14 cellular contexts compared by ENCODE assay signal in genomic region chr21:36718951-36719501, GRCh38. TPM values are rescaled to one million over a fixed set of nuclear protein-coding genes. Genes with fewer than 3 reads are reported as not detected.
A peak's percentile ranks its signal among the peaks of the same experiment; 100 is the strongest.
DNase-seq lines count a peak whose midpoint lies in the region; ATAC-seq, FAIRE-seq and TF ChIP-seq lines count a peak whose summit lies in the region.
"Had no signal": no experiment of that assay in that cellular context is flagged by ENCODE, and none has a peak within 500 bp of the region (broad histone marks: within the 10 kb centered on the region; RNA-seq: fewer than 3 reads in every experiment).

No MANE protein-coding gene starts in this region.

- H2BK5ac ChIP-seq in IMR-90 (ENCODE audit: low read depth, low read length, poor library complexity, severe bottlenecking): no peak overlapping the region

- no peak overlapping the region for H3K56ac ChIP-seq in IMR-90 (ENCODE audit: extremely low read depth, insufficient read depth, low read length)

- TF ChIP-seq POLR2A in IMR-90 (IDR thresholded peaks at IDR 0.05; ENCODE audit: low read depth, low read length): no peak
- TF ChIP-seq POLR2A in K562 (conservative IDR thresholded peaks at IDR 0.05): no peak

- intact Hi-C loops in IMR-90 (cut with micrococcal nuclease): no loop called here
- intact Hi-C loops in K562 (cut with micrococcal nuclease): no loop called here

- H4K8ac ChIP-seq in IMR-90 (ENCODE audit: low read depth in 2 of 2, low read length in 2 of 2): no peak overlapping the region

- POLR2A ChIA-PET in IMR-90 (lab: Charles Lee; ENCODE audit: unreplicated experiment): no interaction called here
- POLR2A ChIA-PET in K562 (lab: Yijun Ruan, JAX): interaction anchor here (0.6 to 1.1 kb wide), 2 partner anchors 9 to 1394 kb away, joined by 3 to 4 read pairs; no protein-coding TSS in a partner anchor

- no peak for ATAC-seq in IMR-90 (ENCODE audit: low read depth)
- ATAC-seq in K562: peak; percentile 94
- ATAC-seq in GM18868 (IDR thresholded peaks at IDR 0.05; ENCODE audit: unreplicated experiment): no peak
- ATAC-seq in GM18870 (IDR thresholded peaks at IDR 0.05; ENCODE audit: unreplicated experiment): no peak
- ATAC-seq: activated CD8-positive, alpha-beta T cell treated with anti-CD3 and anti-CD28 coated beads for 36 hours; activated naive CD4-positive, alpha-beta T cell treated with anti-CD3 and anti-CD28 coated beads, Interleukin-2, amount 50 U/mL, for 72 hours had no signal

- in situ Hi-C loops in IMR-90 (cut with MboI; ENCODE audit: low sequenced_read_pairs) (no loop called here), K562 (cut with MboI) (no loop called here)

- 0 out of 2 replicates have a peak, but pooled peaks cover 2% of the 10 kb centered on the region for H3K9me1 ChIP-seq in IMR-90 (ENCODE audit: insufficient read depth, low read length)
- no peaks in the 10 kb centered on the region for H3K9me1 ChIP-seq in K562 (ENCODE audit: control insufficient read depth, insufficient read depth, low read length)

- no peak overlapping the region for H3K27ac Mint-ChIP-seq in type B pancreatic cell
- H3K27ac Mint-ChIP-seq: activated CD8-positive, alpha-beta T cell treated with anti-CD3 and anti-CD28 coated beads for 36 hours; activated naive CD4-positive, alpha-beta T cell treated with anti-CD3 and anti-CD28 coated beads, Interleukin-2, amount 50 U/mL, for 72 hours; CD8-positive, alpha-beta memory T cell; mesothelial cell of epicardium had no signal

- no peak overlapping the region for H3K4me3 ChIP-seq in IMR-90 (ENCODE audit: insufficient read depth, low read depth, low read length)
- no peak overlapping the region for H3K4me3 ChIP-seq in K562
- H3K4me3 ChIP-seq in small intestine (ENCODE audit: low read depth in 1 of 2, low read length in 2 of 2): peak overlapping the region in 1 of 2 donors; percentile 16

- BruUV-seq in IMR-90 (replicated peaks; lab: Mats Ljungman, UMichigan) (no TSS peak), K562 (replicated peaks; lab: Mats Ljungman, UMichigan) (no TSS peak)

- H3K36me3 ChIP-seq in IMR-90 (ENCODE audit: control insufficient read depth, insufficient read depth, low read length) (no peaks in the 10 kb centered on the region), K562 (ENCODE audit: control insufficient read depth, insufficient read depth, low read length) (no peaks in the 10 kb centered on the region), small intestine (ENCODE audit: control insufficient read depth in 2 of 2, insufficient read depth in 2 of 2, low read length in 2 of 2) (no peaks in the 10 kb centered on the region)

- no peak overlapping the region for H4K91ac ChIP-seq in IMR-90 (ENCODE audit: insufficient read depth, low read depth, low read length)

- no peak overlapping the region for H2BK20ac ChIP-seq in IMR-90 (ENCODE audit: low read depth, low read length)

- H3K18ac ChIP-seq in IMR-90 (ENCODE audit: low read depth, low read length): no peak overlapping the region

- no peaks in the 10 kb centered on the region for H3K4me1 ChIP-seq in IMR-90 (ENCODE audit: control insufficient read depth, insufficient read depth, low read length)
- peaks cover 5 to 13% of the 10 kb centered on the region in 2 experiments; a peak in 4 of 5 replicates for H3K4me1 ChIP-seq in K562 (replicated peaks in 1 of 2; ENCODE audit: control insufficient read depth in 2 of 2, insufficient read depth in 2 of 2, low read length in 2 of 2)
- H3K4me1 ChIP-seq in small intestine (ENCODE audit: control insufficient read depth in 2 of 2, insufficient read depth in 1 of 2, low read depth in 1 of 2, low read length in 1 of 2): peaks cover 0 to 2% of the 10 kb centered on the region in 2 donors

- no peaks in the 10 kb centered on the region for H3K9me3 ChIP-seq in IMR-90 (ENCODE audit: control insufficient read depth, insufficient read depth, low read length)
- H3K9me3 ChIP-seq in K562 (replicated peaks; ENCODE audit: control insufficient read depth, insufficient read depth, low read depth, low read length): no peaks in the 10 kb centered on the region
- no peaks in the 10 kb centered on the region for H3K9me3 ChIP-seq in small intestine (ENCODE audit: control insufficient read depth, low read depth)

- H3K79me2 ChIP-seq in K562 (ENCODE audit: control insufficient read depth, insufficient read depth, low read length): no peaks in the 10 kb centered on the region

- no peaks in the 10 kb centered on the region for H3K4me1 Mint-ChIP-seq in type B pancreatic cell (ENCODE audit: unreplicated experiment)
- H3K4me1 Mint-ChIP-seq: CD8-positive, alpha-beta memory T cell; mesothelial cell of epicardium had no signal

- H3K23ac ChIP-seq in IMR-90 (ENCODE audit: low read depth, low read length): no peak overlapping the region

- no peak overlapping the region for H4K5ac ChIP-seq in IMR-90 (ENCODE audit: low read depth, low read length)

- 84% methylated on average over 15 of the region's 18 CpGs; no CpG with 5 or more reads in 1 of the 2 experiments for WGBS in IMR-90 (ENCODE audit: extremely low coverage in 2 of 2, insufficient read length in 1 of 2), 2 experiments
- 6% methylated on average over 18 of the region's 18 CpGs for WGBS in K562 (ENCODE audit: insufficient coverage, low coverage, missing lambda C conversion rate)
- WGBS in small intestine, 3 donors: 19 to 64% (median 39%) methylated on average over 18 of the region's 18 CpGs

- no peak overlapping the region for H3K4me2 ChIP-seq in IMR-90 (ENCODE audit: low read depth, low read length)
- H3K4me2 ChIP-seq in K562 (ENCODE audit: insufficient read depth, low read length): peak overlapping the region; percentile 21; the same call in 1 of the 2 replicates

- TF ChIP-seq CTCF in IMR-90 (conservative IDR thresholded peaks at IDR 0.05; ENCODE audit: low read depth, low read length) (no peak), K562 (IDR thresholded peaks at IDR 0.05 in 2 of 3, conservative IDR thresholded peaks at IDR 0.05 in 1 of 3; ENCODE audit: insufficient read depth in 2 of 3, low read depth in 1 of 3, low read length in 3 of 3) (no peak), type B pancreatic cell (conservative IDR thresholded peaks at IDR 0.05) (no peak)

- no peaks in the 10 kb centered on the region; a peak in 1 of 4 replicates for H3K79me1 ChIP-seq in IMR-90 (ENCODE audit: low read depth in 1 of 2, low read length in 2 of 2)

- no peak overlapping the region for H2BK15ac ChIP-seq in IMR-90 (ENCODE audit: low read depth, low read length)

- no peaks in the 10 kb centered on the region for H3K36me3 Mint-ChIP-seq in type B pancreatic cell
- H3K36me3 Mint-ChIP-seq: activated naive CD4-positive, alpha-beta T cell treated with anti-CD3 and anti-CD28 coated beads, Interleukin-2, amount 50 U/mL, for 72 hours; CD8-positive, alpha-beta memory T cell; mesothelial cell of epicardium had no signal

- peaks cover 81% of the 10 kb centered on the region for H3K27me3 Mint-ChIP-seq in type B pancreatic cell

- H3K14ac ChIP-seq in IMR-90 (replicated peaks; ENCODE audit: low read depth, low read length): no peak overlapping the region

- H3K4ac ChIP-seq in IMR-90 (ENCODE audit: low read depth, low read length): no peak overlapping the region

- FAIRE-seq in K562 (lab: Jason Lieb, UNC) (peak; percentile 42), small intestine (lab: Jason Lieb, UNC) (no peak)

- TF ChIP-seq EP300 in K562 (IDR thresholded peaks at IDR 0.05; ENCODE audit: low read length): no peak

- H2AK5ac ChIP-seq in IMR-90 (ENCODE audit: low read depth, low read length): no peak overlapping the region

- no peak overlapping the region for H3K4me3 Mint-ChIP-seq in type B pancreatic cell
- H3K4me3 Mint-ChIP-seq: activated CD8-positive, alpha-beta T cell treated with anti-CD3 and anti-CD28 coated beads for 36 hours; CD8-positive, alpha-beta memory T cell; mesothelial cell of epicardium had no signal

- no peak overlapping the region for H2BK120ac ChIP-seq in IMR-90 (ENCODE audit: low read depth, low read length)

- H2AFZ ChIP-seq in IMR-90 (replicated peaks; ENCODE audit: low read length, poor library complexity) (peak overlapping the region; percentile 26), K562 (ENCODE audit: low read depth, low read length) (peak overlapping the region; percentile 73)

- H3K27ac ChIP-seq in IMR-90 (ENCODE audit: insufficient read depth, low read length) (no peak overlapping the region), K562 (ENCODE audit: extremely low read depth, low read depth, low read length) (no peak overlapping the region), small intestine (ENCODE audit: low read depth in 1 of 2, low read length in 1 of 2) (peak overlapping the region; percentile 95 to 96)

- no peaks in the 10 kb centered on the region for H4K20me1 ChIP-seq in IMR-90 (ENCODE audit: insufficient read depth, low read length)
- H4K20me1 ChIP-seq in K562 (replicated peaks; ENCODE audit: control insufficient read depth, insufficient read depth, low read length): no peaks in the 10 kb centered on the region

- H3K9me3 Mint-ChIP-seq in type B pancreatic cell: no peaks in the 10 kb centered on the region
- H3K9me3 Mint-ChIP-seq: activated CD8-positive, alpha-beta T cell treated with anti-CD3 and anti-CD28 coated beads for 36 hours; activated naive CD4-positive, alpha-beta T cell treated with anti-CD3 and anti-CD28 coated beads, Interleukin-2, amount 50 U/mL, for 72 hours; CD8-positive, alpha-beta memory T cell had no signal

- H3K27me3 ChIP-seq in IMR-90 (ENCODE audit: control insufficient read depth, insufficient read depth, low read length): peaks cover 63% of the 10 kb centered on the region
- peaks cover 46 to 56% of the 10 kb centered on the region in 2 experiments for H3K27me3 ChIP-seq in K562 (ENCODE audit: control insufficient read depth in 2 of 2, insufficient read depth in 2 of 2, low read length in 2 of 2)
- H3K27me3 ChIP-seq in small intestine (ENCODE audit: control insufficient read depth in 2 of 2, insufficient read depth in 2 of 2, low read length in 2 of 2): peaks cover 0 to 14% of the 10 kb centered on the region in 2 donors

- TF ChIP-seq RAD21 in IMR-90 (IDR thresholded peaks at IDR 0.05; ENCODE audit: low read length) (no peak), K562 (CRISPR knock-in tag; conservative IDR thresholded peaks at IDR 0.05 in 1 of 2, IDR thresholded peaks at IDR 0.05 in 1 of 2) (no peak)

- CTCF ChIA-PET in IMR-90 (lab: Yijun Ruan, JAX) (no interaction called here), K562 (lab: Yijun Ruan, JAX; ENCODE audit: low intra/inter-chr PET ratio) (no interaction called here)

- H2AK9ac ChIP-seq in IMR-90 (replicated peaks; ENCODE audit: low read depth, low read length, poor library complexity): peak overlapping the region; percentile 3

- H3K9ac ChIP-seq in IMR-90 (ENCODE audit: low read depth, low read length) (no peak overlapping the region), K562 (ENCODE audit: insufficient read depth in 1 of 2, low read depth in 2 of 2, low read length in 2 of 2) (peak overlapping the region in 1 of 2 experiments; percentile 81; a peak in 2 of 4 replicates)

- DNase-seq in IMR-90 (no peak), K562 (ENCODE audit: extremely low read depth in 1 of 4, low spot score in 3 of 4) (peak in 2 of 4 experiments; percentile 56 to 68), kidney tubule cell (ENCODE audit: low spot score) (peak; percentile 70), small intestine (peak; percentile 86), SKM-1 (lab: John Stamatoyannopoulos, UW; ENCODE audit: unreplicated experiment) (no peak), type B pancreatic cell (ENCODE audit: extremely low spot score, unreplicated experiment) (no peak)
- DNase-seq: activated CD8-positive, alpha-beta T cell treated with anti-CD3 and anti-CD28 coated beads for 36 hours; cortex of kidney; NCI-H1105 had no signal

- dilution Hi-C loops in IMR-90 (cut with HindIII; ENCODE audit: low sequenced_read_pairs, unreplicated experiment): no loop called here

RNA-seq across cellular contexts. Expression of gene SIM2, which starts 20.1 kb away (rescaled TPM):
- total RNA-seq in IMR-90 (2012; rRNA removed) (1.9 and 2.2 TPM in 2 replicates), K562 (2014; rRNA removed) (not detected in 2 replicates), K562 (2014; rRNA removed; fragmentation: Illumina TruSeq; extraction: Trizol) (not detected in 2 replicates), K562 (2015; rRNA removed; fragmentation: Illumina TruSeq; extraction: Trizol) (not detected in 2 replicates), K562 (2021) (0.11 TPM in 2 replicates), type B pancreatic cell (ENCODE audit: low replicate concordance) (0.50 and 14.8 TPM in 2 replicates)
- polyA plus RNA-seq in IMR-90 (2012; rRNA removed) (7.5 and 7.9 TPM in 2 replicates), K562 (2011; rRNA removed) (not detected in 2 replicates), K562 (2014; fragmentation: Illumina TruSeq; extraction: Trizol) (not detected in 2 replicates), K562 (2014; fragmentation: Nextera tagmentation; extraction: Ambion mirVana) (under 1 TPM; 0.07 to 0.08 TPM), K562 (2014; rRNA removed) (not detected in 2 replicates), small intestine (under 1 TPM in 1 of 3 donors, not detected in 2; 0.04 TPM)
- polyA plus RNA-seq in IMR-90 (2012; cell fraction: cytosol; rRNA removed): 7.5 and 8.7 TPM in 2 replicates
- 22.1 and 26.1 TPM in 2 replicates for polyA plus RNA-seq in IMR-90 (2012; cell fraction: nucleus; rRNA removed; ENCODE audit: low replicate concordance)
- total RNA-seq in K562 (2011; cell fraction: chromatin; rRNA removed; ENCODE audit: low replicate concordance): not detected in 2 replicates
- total RNA-seq in K562 (2011; cell fraction: nucleolus; rRNA removed): not detected in 2 replicates
- total RNA-seq in K562 (2011; cell fraction: nucleoplasm; rRNA removed): not detected in 2 replicates
- polyA plus RNA-seq in K562 (2011; cell fraction: cytosol; rRNA removed): not detected in 2 replicates
- polyA plus RNA-seq in K562 (2011; cell fraction: nucleus; rRNA removed): not detected in 2 replicates
- polyA plus RNA-seq in K562 (2012): 0.14 and 0.35 TPM in 2 replicates
- not detected in 2 replicates for polyA minus RNA-seq in K562 (2011; rRNA and poly(A)+ RNA removed)
- not detected in 2 replicates for polyA minus RNA-seq in K562 (2011; cell fraction: cytosol; rRNA and poly(A)+ RNA removed)
- not detected in 2 replicates for polyA minus RNA-seq in K562 (2011; cell fraction: nucleus; rRNA and poly(A)+ RNA removed)
- total RNA-seq: activated CD8-positive, alpha-beta T cell treated with anti-CD3 and anti-CD28 coated beads for 36 hours; CD8-positive, alpha-beta memory T cell; mesothelial cell of epicardium had no signal

Comparison
In these comparisons a context has a peak if more than half of its experiments do, and no peak if none do; other contexts are left out.
1. DNase-seq: peak in kidney tubule cell (single experiment) and small intestine (single experiment); none in IMR-90 (single experiment), SKM-1 (single experiment) and type B pancreatic cell (single experiment).
2. H3K27ac ChIP-seq: peak in small intestine (2 of 2); none in IMR-90 (single experiment) and K562 (single experiment).